Comparison of ENCODE assay signal across 8 cellular contexts in genomic region chr2:174013310-174013751, GRCh38. TPM values are rescaled to one million over a fixed set of nuclear protein-coding genes. Genes with fewer than 3 reads are reported as not detected.
A peak's percentile ranks its signal among the peaks of the same experiment; 100 is the strongest.
DNase-seq lines count a peak whose midpoint lies in the region; ATAC-seq and TF ChIP-seq lines count a peak whose summit lies in the region.

No MANE protein-coding gene starts in this region.

- peaks cover 3% of the 10 kb centered on the region for H3K27me3 Mint-ChIP-seq in activated naive CD4-positive, alpha-beta T cell treated with anti-CD3 and anti-CD28 coated beads, Interleukin-2, amount 50 U/mL, for 24 hours

- H3K4me3 ChIP-seq in esophagus (ENCODE audit: low read depth in 1 of 2, low read length in 2 of 2) = peak overlapping the region; percentile 53 to 66
- peak overlapping the region; percentile 56 to 64 for H3K4me3 ChIP-seq in mucosa of rectum (ENCODE audit: low read length in 2 of 2)
- peak overlapping the region; percentile 58 for H3K4me3 ChIP-seq in upper lobe of right lung

- H3K9ac ChIP-seq in mucosa of rectum (ENCODE audit: low read depth in 1 of 2, low read length in 2 of 2) = peak overlapping the region; percentile 60 to 68

- peak overlapping the region; percentile 90 to 92 for H3K27ac ChIP-seq in esophagus (ENCODE audit: low read depth in 2 of 2, low read length in 1 of 2)
- H3K27ac ChIP-seq in mucosa of rectum (ENCODE audit: low read depth in 2 of 2, low read length in 2 of 2) = peak overlapping the region; percentile 82
- H3K27ac ChIP-seq in upper lobe of right lung = peak overlapping the region; percentile 90

- H3K9me3 Mint-ChIP-seq in activated naive CD4-positive, alpha-beta T cell treated with anti-CD3 and anti-CD28 coated beads, Interleukin-2, amount 50 U/mL, for 24 hours = no peaks in the 10 kb centered on the region

- no peak for DNase-seq in activated naive CD4-positive, alpha-beta T cell (lab: John Stamatoyannopoulos, UW)
- peak; percentile 77 for DNase-seq in upper lobe of right lung
- no peak for DNase-seq in GOT3 (lab: John Stamatoyannopoulos, UW)
- DNase-seq in SIG-M5 treated with dmso at 0.1 percent for 504 hours (lab: John Stamatoyannopoulos, UW; ENCODE audit: unreplicated experiment) = no peak

- H3K9me3 ChIP-seq in esophagus (ENCODE audit: control insufficient read depth in 2 of 2, insufficient read depth in 1 of 2, low read depth in 1 of 2, low read length in 1 of 2) (no peaks in the 10 kb centered on the region), mucosa of rectum (ENCODE audit: control insufficient read depth in 2 of 2, low read length in 2 of 2) (no peaks in the 10 kb centered on the region), upper lobe of right lung (no peaks in the 10 kb centered on the region)

- H3K27me3 ChIP-seq in esophagus (ENCODE audit: control insufficient read depth in 1 of 2, insufficient read depth in 2 of 2, low read length in 2 of 2) (no peaks in the 10 kb centered on the region), mucosa of rectum (ENCODE audit: control insufficient read depth in 2 of 2, insufficient read depth in 2 of 2, low read length in 2 of 2) (no peaks in the 10 kb centered on the region), upper lobe of right lung (no peaks in the 10 kb centered on the region)

- H3K4me3 Mint-ChIP-seq in activated naive CD4-positive, alpha-beta T cell treated with anti-CD3 and anti-CD28 coated beads, Interleukin-2, amount 50 U/mL, for 24 hours = peak overlapping the region; percentile 51

- H3K27ac Mint-ChIP-seq in activated naive CD4-positive, alpha-beta T cell treated with anti-CD3 and anti-CD28 coated beads, Interleukin-2, amount 50 U/mL, for 24 hours = peak overlapping the region; percentile 57

- H3K4me1 Mint-ChIP-seq in activated naive CD4-positive, alpha-beta T cell treated with anti-CD3 and anti-CD28 coated beads, Interleukin-2, amount 50 U/mL, for 24 hours = peaks cover 8% of the 10 kb centered on the region

- H3K36me3 Mint-ChIP-seq in activated naive CD4-positive, alpha-beta T cell treated with anti-CD3 and anti-CD28 coated beads, Interleukin-2, amount 50 U/mL, for 24 hours = no peaks in the 10 kb centered on the region

- 22 to 51% methylated on average over 17 of the region's 17 CpGs for WGBS in esophagus, 2 donors

- intact Hi-C loops in upper lobe of right lung (cut with DNase I) = no loop called here

- H3K4me1 ChIP-seq in esophagus (ENCODE audit: control insufficient read depth in 2 of 2, insufficient read depth in 2 of 2, low read length in 1 of 2) (peaks cover 2 to 7% of the 10 kb centered on the region in 2 donors), mucosa of rectum (ENCODE audit: control insufficient read depth in 2 of 2, insufficient read depth in 2 of 2, low read length in 2 of 2) (peaks cover 3 to 4% of the 10 kb centered on the region in 2 donors), upper lobe of right lung (peaks cover 20% of the 10 kb centered on the region)

- no peaks in the 10 kb centered on the region for H3K36me3 ChIP-seq in esophagus (ENCODE audit: control insufficient read depth in 2 of 2, insufficient read depth in 2 of 2, low read length in 1 of 2)
- H3K36me3 ChIP-seq in mucosa of rectum (ENCODE audit: control insufficient read depth in 2 of 2, insufficient read depth in 2 of 2, low read length in 2 of 2) = no peaks in the 10 kb centered on the region
- H3K36me3 ChIP-seq in upper lobe of right lung = no peaks in the 10 kb centered on the region

- TF ChIP-seq CTCF in upper lobe of right lung (IDR thresholded peaks at IDR 0.05) = no peak

- ATAC-seq in upper lobe of right lung (peak; percentile 65), HG02798 (IDR thresholded peaks at IDR 0.05; ENCODE audit: poor library complexity, unreplicated experiment) (no peak)

RNA-seq across cellular contexts. Expression of gene SP3, which starts 48.2 kb away (rescaled TPM):
- 10 to 100 TPM; 11.9 to 17.7 TPM for polyA plus RNA-seq in esophagus
- 77.4 TPM for total RNA-seq in upper lobe of right lung
